1 cellular context compared by ENCODE assay signal in genomic region chr16:27193300-27193990, GRCh38.
TF ChIP-seq lines count a peak whose summit lies in the region.

No MANE protein-coding gene starts in this region.

TF ChIP-seq in H1, 55 proteins besides CTCF, POLR2A, EP300 and RAD21:
- TF ChIP-seq MAFK (IDR thresholded peaks at IDR 0.05; ENCODE audit: low read depth, low read length) (no peak), CTBP2 (IDR thresholded peaks at IDR 0.05; ENCODE audit: borderline replicate concordance, insufficient read depth, insufficient read length, low read length) (no peak), USF2 (IDR thresholded peaks at IDR 0.05; ENCODE audit: low read length) (no peak), SUZ12 (IDR thresholded peaks at IDR 0.05; ENCODE audit: low read length) (no peak), YY1 (IDR thresholded peaks at IDR 0.05; ENCODE audit: low read depth, low read length) (no peak), HDAC2 (IDR thresholded peaks at IDR 0.05; ENCODE audit: borderline replicate concordance in 1 of 2, low read depth in 2 of 2, low read length in 2 of 2) (no peak), SRF (IDR thresholded peaks at IDR 0.05; ENCODE audit: low read depth, low read length) (no peak), SIRT6 (IDR thresholded peaks at IDR 0.05; ENCODE audit: low read length) (no peak), RNF2 (IDR thresholded peaks at IDR 0.05; ENCODE audit: borderline replicate concordance, low read depth, low read length, missing control alignments, poor library complexity, severe bottlenecking) (no peak), ATF3 (IDR thresholded peaks at IDR 0.05; ENCODE audit: insufficient read depth, low read depth, low read length) (no peak), KDM1A (IDR thresholded peaks at IDR 0.05; ENCODE audit: borderline replicate concordance, low read length) (no peak), SP1 (IDR thresholded peaks at IDR 0.05; ENCODE audit: low read depth, low read length) (no peak), BRCA1 (IDR thresholded peaks at IDR 0.05; ENCODE audit: low read depth, low read length) (no peak), TAF7 (optimal IDR thresholded peaks at IDR 0.05; ENCODE audit: borderline replicate concordance, low read depth, low read length) (no peak), PHF8 (conservative IDR thresholded peaks at IDR 0.05; ENCODE audit: low read depth, low read length) (no peak), E2F6 (IDR thresholded peaks at IDR 0.05) (no peak), KDM4A (IDR thresholded peaks at IDR 0.05; ENCODE audit: low read depth, low read length, severe bottlenecking) (no peak), SP2 (IDR thresholded peaks at IDR 0.05; ENCODE audit: low read length) (no peak)
